In the genomic region with DNA sequence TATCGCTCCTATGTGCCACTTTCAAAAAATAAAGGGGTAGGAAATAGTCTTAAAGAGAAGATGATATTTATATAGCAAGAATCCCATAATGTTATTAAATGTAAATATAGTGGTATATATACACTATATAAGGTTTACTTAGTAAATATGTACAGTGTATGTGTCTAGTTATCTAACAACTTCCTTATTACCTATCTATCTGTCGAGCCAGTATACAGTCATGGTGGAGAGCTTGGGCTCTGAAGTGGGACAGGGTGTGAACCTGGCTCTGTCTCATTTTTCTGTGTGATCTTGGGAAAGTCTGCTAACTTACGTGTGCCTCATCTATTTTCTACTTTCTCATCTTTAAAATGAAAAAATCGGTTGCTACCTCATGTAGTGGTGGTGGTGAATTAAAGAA, we compare ENCODE assay signal across 24 cellular contexts.
"Had no signal": no experiment of that assay in that cellular context is flagged by ENCODE, and none has a peak within 500 bp of the region (broad histone marks: within the 10 kb centered on the region; RNA-seq: fewer than 3 reads in every experiment).

No MANE protein-coding gene starts in this region.

- H3K4me3 ChIP-seq: cardiac muscle cell, K562 had no signal

- H3K4me2 ChIP-seq: SK-N-SH had no signal

- H3K27ac Mint-ChIP-seq: activated B cell treated with CpG ODN at 0.5 μM for 24 hours; activated CD4-positive, alpha-beta T cell treated with anti-CD3 and anti-CD28 coated beads, Interleukin-2, amount 10 ng/mL, durations not matched to agents 24 days and 14 days; activated naive CD4-positive, alpha-beta T cell treated with anti-CD3 and anti-CD28 coated beads for 36 hours; activated naive CD8-positive, alpha-beta T cell; T-helper 2 cell treated with Interferon-gamma antibody and Interleukin-4, amounts not matched to agents 5 μg/mL and 100 μg/mL, for 36 hours had no signal

- DNase-seq: activated B cell treated with CpG ODN at 0.5 μM for 24 hours; activated CD4-positive, alpha-beta T cell treated with anti-CD3 and anti-CD28 coated beads for 1 hour; activated CD4-positive, alpha-beta T cell treated with anti-CD3 and anti-CD28 coated beads, Interleukin-2, amount 10 ng/mL, durations not matched to agents 24 days and 14 days; activated CD4-positive, alpha-beta T cell treated with anti-CD3 and anti-CD28 coated beads, Interleukin-2, amount 50 U/mL, for 48 hours; activated CD8-positive, alpha-beta memory T cell treated with anti-CD3 and anti-CD28 coated beads for 24 hours; activated effector memory CD4-positive, alpha-beta T cell treated with anti-CD3 and anti-CD28 coated beads, Interleukin-2, amount 50 U/mL, for 16 hours; activated naive CD4-positive, alpha-beta T cell treated with anti-CD3 and anti-CD28 coated beads for 36 hours; activated T-cell treated with anti-CD3 and anti-CD28 coated beads, Interleukin-2, amount 50 U/mL, for 4 hours; amygdala; brain microvascular endothelial cell; Karpas-422; NCI-H1105 treated with DMSO at 0.1 percent for 48 hours; NCI-H1436 treated with DMSO at 0.1 percent for 48 hours; NCI-H187; NCI-H2081; NCI-H510A treated with DMSO at 0.1 percent for 48 hours; NCI-H69; PC-3; SK-N-SH; T-helper 1 cell had no signal

- H3K27ac ChIP-seq: brain microvascular endothelial cell, cardiac muscle cell had no signal

- H3K27me3 ChIP-seq: brain microvascular endothelial cell, cardiac muscle cell had no signal

- H3K4me1 Mint-ChIP-seq: activated B cell treated with CpG ODN at 0.5 μM for 24 hours; activated CD4-positive, alpha-beta T cell treated with anti-CD3 and anti-CD28 coated beads, Interleukin-2, amount 10 ng/mL, durations not matched to agents 24 days and 14 days had no signal

- H3K36me3 Mint-ChIP-seq: activated naive CD8-positive, alpha-beta T cell had no signal

- H3K4me3 Mint-ChIP-seq: activated B cell treated with CpG ODN at 0.5 μM for 24 hours; activated CD4-positive, alpha-beta T cell treated with anti-CD3 and anti-CD28 coated beads, Interleukin-2, amount 10 ng/mL, durations not matched to agents 24 days and 14 days; activated naive CD4-positive, alpha-beta T cell treated with anti-CD3 and anti-CD28 coated beads for 36 hours; activated naive CD8-positive, alpha-beta T cell; activated T-cell treated with anti-CD3 and anti-CD28 coated beads, Interleukin-2, amount 50 U/mL, for 4 hours; T-helper 2 cell treated with Interferon-gamma antibody and Interleukin-4, amounts not matched to agents 5 μg/mL and 100 μg/mL, for 36 hours had no signal

- ATAC-seq: activated T-cell treated with anti-CD3 and anti-CD28 coated beads, Interleukin-2, amount 50 U/mL, for 4 hours; K562; PC-3 had no signal

- H3K9ac ChIP-seq: SK-N-SH had no signal

- H3K9me3 ChIP-seq: SK-N-SH had no signal

- FAIRE-seq: K562 had no signal

- H3K9me2 ChIP-seq: SK-N-SH had no signal

- H3K9me3 Mint-ChIP-seq: activated B cell treated with CpG ODN at 0.5 μM for 24 hours; activated CD4-positive, alpha-beta T cell treated with anti-CD3 and anti-CD28 coated beads, Interleukin-2, amount 10 ng/mL, durations not matched to agents 24 days and 14 days; activated naive CD4-positive, alpha-beta T cell treated with anti-CD3 and anti-CD28 coated beads for 36 hours; activated T-cell treated with anti-CD3 and anti-CD28 coated beads, Interleukin-2, amount 50 U/mL, for 4 hours; T-helper 2 cell treated with Interferon-gamma antibody and Interleukin-4, amounts not matched to agents 5 μg/mL and 100 μg/mL, for 36 hours had no signal

- H3K27me3 Mint-ChIP-seq: activated B cell treated with CpG ODN at 0.5 μM for 24 hours had no signal
